Comparison of ENCODE assay signal across 8 cellular contexts in genomic region chr19:6103217-6103644, GRCh38. TPM values are rescaled to one million over a fixed set of nuclear protein-coding genes. Genes with fewer than 3 reads are reported as not detected.
DNase-seq lines count a peak whose midpoint lies in the region; ATAC-seq and TF ChIP-seq lines count a peak whose summit lies in the region.
"Had no signal": no experiment of that assay in that cellular context is flagged by ENCODE, and none has a peak within 500 bp of the region (broad histone marks: within the 10 kb centered on the region; RNA-seq: fewer than 3 reads in every experiment).

No MANE protein-coding gene starts in this region.

- no peak for TF ChIP-seq CTCF in vagina (IDR thresholded peaks at IDR 0.05)
- TF ChIP-seq CTCF in CD4-positive, alpha-beta T cell (IDR thresholded peaks at IDR 0.05), result no peak

- no peak overlapping the region for H3K27ac Mint-ChIP-seq in CD4-positive, alpha-beta T cell

- DNase-seq in NCI-H446 treated with DMSO at 0.1 percent for 48 hours (lab: John Stamatoyannopoulos, UW) (peak; percentile 76), epithelial cell of prostate (ENCODE audit: low read depth, low spot score) (peak; percentile 96), mucosa of gallbladder (ENCODE audit: low spot score) (peak; percentile 78), vagina (ENCODE audit: extremely low spot score in 2 of 2) (no peak)
- DNase-seq in CD4-positive, alpha-beta T cell, result no peak
- no peak for DNase-seq in activated naive CD4-positive, alpha-beta T cell treated with anti-CD3 and anti-CD28 coated beads, Interleukin-2, amount 50 U/mL, for 16 hours
- DNase-seq: NCI-H1417 treated with DMSO at 0.1 percent for 48 hours had no signal

- intact Hi-C loops in vagina (cut with DNase I), result no loop called here
- intact Hi-C loops in CD4-positive, alpha-beta T cell (cut with DNase I, micrococcal nuclease), result loop anchor here in 1 of 2 experiments (10.0 kb wide), 1 partner anchor 1092 kb away; no protein-coding TSS in a partner anchor

- H3K27me3 ChIP-seq in vagina, result no peaks in the 10 kb centered on the region
- no peaks in the 10 kb centered on the region for H3K27me3 ChIP-seq in CD4-positive, alpha-beta T cell (ENCODE audit: control insufficient read depth, insufficient read depth, low read length)

- H3K27me3 Mint-ChIP-seq in CD4-positive, alpha-beta T cell, result peaks cover 3% of the 10 kb centered on the region

- H3K36me3 Mint-ChIP-seq in CD4-positive, alpha-beta T cell (ENCODE audit: low read depth), result no peaks in the 10 kb centered on the region

- POLR2A ChIA-PET in CD4-positive, alpha-beta T cell (lab: Charles Lee), result no interaction called here

- CTCF ChIA-PET in CD4-positive, alpha-beta T cell (lab: Charles Lee), result no interaction called here

- no peak overlapping the region for H3K4me3 ChIP-seq in vagina

- H3K27ac ChIP-seq in epithelial cell of prostate (peak overlapping the region; percentile 86), vagina (peak overlapping the region; percentile 57)
- H3K27ac ChIP-seq in CD4-positive, alpha-beta T cell (ENCODE audit: low read depth, low read length), result no peak overlapping the region

- peaks cover 61% of the 10 kb centered on the region for H3K4me1 ChIP-seq in vagina

- no peaks in the 10 kb centered on the region for H3K9me3 ChIP-seq in vagina
- no peaks in the 10 kb centered on the region for H3K9me3 ChIP-seq in CD4-positive, alpha-beta T cell (ENCODE audit: control insufficient read depth, low read length)

- no peak for ATAC-seq in HG03378 (IDR thresholded peaks at IDR 0.05; ENCODE audit: unreplicated experiment)
- ATAC-seq in CD4-positive, alpha-beta T cell (ENCODE audit: poor library complexity), result no peak

- H3K4me1 Mint-ChIP-seq in CD4-positive, alpha-beta T cell (ENCODE audit: low read depth), result peaks cover 18% of the 10 kb centered on the region

- TF ChIP-seq POLR2A in vagina (IDR thresholded peaks at IDR 0.05), result no peak

- no peaks in the 10 kb centered on the region for H3K36me3 ChIP-seq in vagina

- H3K4me3 Mint-ChIP-seq in CD4-positive, alpha-beta T cell, result no peak overlapping the region

- peaks cover 5% of the 10 kb centered on the region for H3K9me3 Mint-ChIP-seq in CD4-positive, alpha-beta T cell

RNA-seq across cellular contexts. Expression of gene RFX2, which starts 7.1 kb away (rescaled TPM):
- 8.6 TPM for total RNA-seq in mucosa of gallbladder
- 12.0 TPM for total RNA-seq in vagina
- 1 to 10 TPM; 4.8 to 5.5 TPM for total RNA-seq in CD4-positive, alpha-beta T cell

RNA-seq across cellular contexts. Expression of gene ACSBG2, which starts 32.2 kb away (rescaled TPM):
- not detected for total RNA-seq in mucosa of gallbladder
- not detected for total RNA-seq in vagina
- not detected for total RNA-seq in CD4-positive, alpha-beta T cell

Comparison
In these comparisons a context has a peak if more than half of its experiments do, and no peak if none do; other contexts are left out.
1. DNase-seq: peak in NCI-H446 treated with DMSO at 0.1 percent for 48 hours (single experiment), epithelial cell of prostate (single experiment) and mucosa of gallbladder (single experiment); none in vagina (0 of 2), CD4-positive, alpha-beta T cell (0 of 10) and activated naive CD4-positive, alpha-beta T cell treated with anti-CD3 and anti-CD28 coated beads, Interleukin-2, amount 50 U/mL, for 16 hours (single experiment).